In genomic region chr6:31710490-31711219, GRCh38 we compare ENCODE assay signal across 1 cellular context.
TF ChIP-seq lines count a peak whose summit lies in the region.

No MANE protein-coding gene starts in this region.

TF ChIP-seq in GM12878, 131 proteins besides CTCF, POLR2A, EP300 and RAD21:
- TF ChIP-seq TARDBP (IDR thresholded peaks at IDR 0.05; ENCODE audit: borderline replicate concordance) = no peak
- TF ChIP-seq, protein P1, sequence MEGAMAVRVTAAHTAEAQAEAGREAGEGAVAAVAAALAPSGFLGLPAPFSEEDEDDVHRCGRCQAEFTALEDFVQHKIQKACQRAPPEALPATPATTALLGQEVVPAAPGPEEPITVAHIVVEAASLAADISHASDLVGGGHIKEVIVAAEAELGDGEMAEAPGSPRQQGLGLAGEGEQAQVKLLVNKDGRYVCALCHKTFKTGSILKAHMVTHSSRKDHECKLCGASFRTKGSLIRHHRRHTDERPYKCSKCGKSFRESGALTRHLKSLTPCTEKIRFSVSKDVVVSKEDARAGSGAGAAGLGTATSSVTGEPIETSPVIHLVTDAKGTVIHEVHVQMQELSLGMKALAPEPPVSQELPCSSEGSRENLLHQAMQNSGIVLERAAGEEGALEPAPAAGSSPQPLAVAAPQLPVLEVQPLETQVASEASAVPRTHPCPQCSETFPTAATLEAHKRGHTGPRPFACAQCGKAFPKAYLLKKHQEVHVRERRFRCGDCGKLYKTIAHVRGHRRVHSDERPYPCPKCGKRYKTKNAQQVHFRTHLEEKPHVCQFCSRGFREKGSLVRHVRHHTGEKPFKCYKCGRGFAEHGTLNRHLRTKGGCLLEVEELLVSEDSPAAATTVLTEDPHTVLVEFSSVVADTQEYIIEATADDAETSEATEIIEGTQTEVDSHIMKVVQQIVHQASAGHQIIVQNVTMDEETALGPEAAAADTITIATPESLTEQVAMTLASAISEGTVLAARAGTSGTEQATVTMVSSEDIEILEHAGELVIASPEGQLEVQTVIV (IDR thresholded peaks at IDR 0.05; ENCODE audit: borderline replicate concordance, partially characterized antibody) = no peak
- TF ChIP-seq KAT2A (conservative IDR thresholded peaks at IDR 0.05; ENCODE audit: control insufficient read depth, low read depth, low read length) = no peak
- no peak for TF ChIP-seq NFXL1 (IDR thresholded peaks at IDR 0.05; ENCODE audit: borderline replicate concordance)
- no peak for TF ChIP-seq SIX5 (IDR thresholded peaks at IDR 0.05; ENCODE audit: low read depth, low read length, severe bottlenecking)
- TF ChIP-seq RCOR1 (conservative IDR thresholded peaks at IDR 0.05; ENCODE audit: low read depth, low read length) = no peak
- no peak for TF ChIP-seq TBL1XR1 (IDR thresholded peaks at IDR 0.05; ENCODE audit: low read depth, low read length)
- TF ChIP-seq ZNF207 (IDR thresholded peaks at IDR 0.05; ENCODE audit: borderline replicate concordance) = no peak
- TF ChIP-seq JUND (IDR thresholded peaks at IDR 0.05; ENCODE audit: low read depth, low read length) = no peak
- TF ChIP-seq, protein P2, sequence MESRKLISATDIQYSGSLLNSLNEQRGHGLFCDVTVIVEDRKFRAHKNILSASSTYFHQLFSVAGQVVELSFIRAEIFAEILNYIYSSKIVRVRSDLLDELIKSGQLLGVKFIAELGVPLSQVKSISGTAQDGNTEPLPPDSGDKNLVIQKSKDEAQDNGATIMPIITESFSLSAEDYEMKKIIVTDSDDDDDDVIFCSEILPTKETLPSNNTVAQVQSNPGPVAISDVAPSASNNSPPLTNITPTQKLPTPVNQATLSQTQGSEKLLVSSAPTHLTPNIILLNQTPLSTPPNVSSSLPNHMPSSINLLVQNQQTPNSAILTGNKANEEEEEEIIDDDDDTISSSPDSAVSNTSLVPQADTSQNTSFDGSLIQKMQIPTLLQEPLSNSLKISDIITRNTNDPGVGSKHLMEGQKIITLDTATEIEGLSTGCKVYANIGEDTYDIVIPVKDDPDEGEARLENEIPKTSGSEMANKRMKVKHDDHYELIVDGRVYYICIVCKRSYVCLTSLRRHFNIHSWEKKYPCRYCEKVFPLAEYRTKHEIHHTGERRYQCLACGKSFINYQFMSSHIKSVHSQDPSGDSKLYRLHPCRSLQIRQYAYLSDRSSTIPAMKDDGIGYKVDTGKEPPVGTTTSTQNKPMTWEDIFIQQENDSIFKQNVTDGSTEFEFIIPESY (IDR thresholded peaks at IDR 0.05) = no peak
- TF ChIP-seq CHD2 (IDR thresholded peaks at IDR 0.05; ENCODE audit: borderline replicate concordance, low read depth, low read length) = no peak
